28 cellular contexts compared by ENCODE assay signal in the genomic region with DNA sequence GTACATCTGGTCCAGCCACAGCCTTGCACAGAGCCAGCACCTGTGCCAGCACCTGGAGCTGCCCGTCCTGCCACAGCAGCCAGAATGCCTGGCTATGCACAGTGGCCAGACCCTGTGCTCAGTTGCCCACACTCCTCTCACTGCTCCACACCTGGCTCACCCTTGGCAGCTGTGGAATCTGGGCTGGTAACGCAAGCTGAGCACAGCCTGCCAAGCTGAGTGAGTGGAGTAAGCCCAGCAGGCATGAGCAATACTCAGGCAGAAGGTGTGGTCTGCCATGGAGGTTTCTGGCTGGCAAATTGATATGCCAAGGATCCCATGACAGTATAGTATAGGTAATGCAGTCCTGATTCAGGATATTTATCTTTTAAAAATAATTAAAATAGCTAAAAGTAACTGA.
"Had no signal": no experiment of that assay in that cellular context is flagged by ENCODE, and none has a peak within 500 bp of the region (broad histone marks: within the 10 kb centered on the region; RNA-seq: fewer than 3 reads in every experiment).

No MANE protein-coding gene starts in this region.

- H3K9me3 ChIP-seq: colonic mucosa, pancreas, psoas muscle, right atrium auricular region, thoracic aorta, vagina had no signal

- H3K27me3 Mint-ChIP-seq: naive thymus-derived CD4-positive, alpha-beta T cell; type B pancreatic cell had no signal

- H3K36me3 ChIP-seq: cardiac muscle cell, colonic mucosa, heart right ventricle, left ventricle myocardium inferior, pancreas, right atrium auricular region, spleen, thoracic aorta, vagina had no signal

- H3K4me3 ChIP-seq: cardiac muscle cell, colonic mucosa, heart right ventricle, left ventricle myocardium inferior, pancreas, psoas muscle, right atrium auricular region, spleen, thoracic aorta, vagina had no signal

- H3K27ac ChIP-seq: cardiac muscle cell, colonic mucosa, heart right ventricle, left ventricle myocardium inferior, pancreas, psoas muscle, right atrium auricular region, spleen, thoracic aorta, vagina, VCaP had no signal

- H3K36me3 Mint-ChIP-seq: activated naive CD4-positive, alpha-beta T cell treated with anti-CD3 and anti-CD28 coated beads, Interleukin-2, amount 50 U/mL, for 72 hours; naive thymus-derived CD4-positive, alpha-beta T cell; type B pancreatic cell had no signal

- H3K4me1 ChIP-seq: colonic mucosa, heart right ventricle, left ventricle myocardium inferior, pancreas, psoas muscle, right atrium auricular region, spleen, vagina had no signal

- H3K27ac Mint-ChIP-seq: activated naive CD4-positive, alpha-beta T cell treated with anti-CD3 and anti-CD28 coated beads, Interleukin-2, amount 50 U/mL, for 72 hours; activated T-cell treated with anti-CD3 and anti-CD28 coated beads, Interleukin-2, amount 50 U/mL, for 72 hours; mesothelial cell of epicardium; naive thymus-derived CD4-positive, alpha-beta T cell; T-helper 1 cell treated with Interleukin-12 subunit alpha and Interleukin-12 subunit beta and Interleukin-4 antibody, amounts not matched to agents 30 μg/mL and 1 μg/mL, for 36 hours; type B pancreatic cell had no signal

- DNase-seq: activated CD4-positive, alpha-beta T cell treated with anti-CD3 and anti-CD28 coated beads for 4 hours; activated CD4-positive, alpha-beta T cell treated with anti-CD3 and anti-CD28 coated beads, Interleukin-2, amount 50 U/mL, for 4 hours; activated naive CD4-positive, alpha-beta T cell; activated T-cell treated with anti-CD3 and anti-CD28 coated beads for 4 hours; activated T-cell treated with anti-CD3 and anti-CD28 coated beads, Interleukin-2, amount 50 U/mL, for 72 hours; anterior cingulate cortex; cerebellar nuclear complex; colonic mucosa; effector memory CD4-positive, alpha-beta T cell; foreskin fibroblast; heart right ventricle; left ventricle myocardium inferior; naive thymus-derived CD4-positive, alpha-beta T cell; spleen; stimulated activated naive CD8-positive, alpha-beta T cell treated with anti-CD3 and anti-CD28 coated beads, Interleukin-15, Interleukin-2, amounts not matched to agents 100 U/mL and 50 U/mL, for 24 hours; SW 1271; T-helper 9 cell had no signal

- H3K4me3 Mint-ChIP-seq: activated T-cell treated with anti-CD3 and anti-CD28 coated beads, Interleukin-2, amount 50 U/mL, for 72 hours; mesothelial cell of epicardium; naive thymus-derived CD4-positive, alpha-beta T cell; T-helper 1 cell treated with Interleukin-12 subunit alpha and Interleukin-12 subunit beta and Interleukin-4 antibody, amounts not matched to agents 30 μg/mL and 1 μg/mL, for 36 hours; type B pancreatic cell had no signal

- H3K4me1 Mint-ChIP-seq: mesothelial cell of epicardium had no signal

- ATAC-seq: activated naive CD4-positive, alpha-beta T cell treated with anti-CD3 and anti-CD28 coated beads, Interleukin-2, amount 50 U/mL, for 72 hours; activated T-cell treated with anti-CD3 and anti-CD28 coated beads, Interleukin-2, amount 50 U/mL, for 72 hours; heart right ventricle; naive thymus-derived CD4-positive, alpha-beta T cell; pancreas; stimulated activated naive CD8-positive, alpha-beta T cell treated with anti-CD3 and anti-CD28 coated beads, Interleukin-15, Interleukin-2, amounts not matched to agents 100 U/mL and 50 U/mL, for 24 hours had no signal

- H3K9me3 Mint-ChIP-seq: T-helper 1 cell treated with Interleukin-12 subunit alpha and Interleukin-12 subunit beta and Interleukin-4 antibody, amounts not matched to agents 30 μg/mL and 1 μg/mL, for 36 hours had no signal

- H3K27me3 ChIP-seq: cardiac muscle cell, colonic mucosa, heart right ventricle, pancreas, right atrium auricular region, spleen, vagina had no signal
